ENCODE assay signal across 13 cellular contexts in genomic region chr17:19291646-19292376, GRCh38.
"Had no signal": no experiment of that assay in that cellular context is flagged by ENCODE, and none has a peak within 500 bp of the region (broad histone marks: within the 10 kb centered on the region; RNA-seq: fewer than 3 reads in every experiment).

No MANE protein-coding gene starts in this region.

- ATAC-seq: activated CD4-positive, alpha-beta T cell treated with anti-CD3 and anti-CD28 coated beads for 36 hours; sciatic nerve had no signal

- H3K27ac Mint-ChIP-seq: activated CD4-positive, alpha-beta memory T cell treated with anti-CD3 and anti-CD28 coated beads, Interleukin-2, amount 10 ng/mL, durations not matched to agents 7 days and 5 days; activated CD4-positive, alpha-beta T cell treated with anti-CD3 and anti-CD28 coated beads for 36 hours; activated naive CD8-positive, alpha-beta T cell treated with anti-CD3 and anti-CD28 coated beads for 36 hours; stimulated activated naive CD8-positive, alpha-beta T cell treated with anti-CD3 and anti-CD28 coated beads, Interleukin-15, Interleukin-2, amounts not matched to agents 100 ng/mL and 50 ng/mL, for 24 hours had no signal

- H3K4me3 ChIP-seq: psoas muscle, tibial nerve had no signal

- H3K27ac ChIP-seq: psoas muscle, tibial nerve, VCaP had no signal

- H3K4me3 Mint-ChIP-seq: activated CD4-positive, alpha-beta memory T cell treated with anti-CD3 and anti-CD28 coated beads, Interleukin-2, amount 10 ng/mL, durations not matched to agents 7 days and 5 days; activated CD4-positive, alpha-beta T cell treated with anti-CD3 and anti-CD28 coated beads for 36 hours; activated naive CD8-positive, alpha-beta T cell treated with anti-CD3 and anti-CD28 coated beads for 36 hours; stimulated activated naive CD8-positive, alpha-beta T cell treated with anti-CD3 and anti-CD28 coated beads, Interleukin-15, Interleukin-2, amounts not matched to agents 100 ng/mL and 50 ng/mL, for 24 hours had no signal

- H3K4me1 Mint-ChIP-seq: activated CD4-positive, alpha-beta T cell treated with anti-CD3 and anti-CD28 coated beads for 36 hours; activated naive CD8-positive, alpha-beta T cell treated with anti-CD3 and anti-CD28 coated beads for 36 hours had no signal

- H3K9me3 Mint-ChIP-seq: activated CD4-positive, alpha-beta memory T cell treated with anti-CD3 and anti-CD28 coated beads, Interleukin-2, amount 10 ng/mL, durations not matched to agents 7 days and 5 days; activated naive CD8-positive, alpha-beta T cell treated with anti-CD3 and anti-CD28 coated beads for 36 hours; stimulated activated naive CD8-positive, alpha-beta T cell treated with anti-CD3 and anti-CD28 coated beads, Interleukin-15, Interleukin-2, amounts not matched to agents 100 ng/mL and 50 ng/mL, for 24 hours had no signal

- H3K9me3 ChIP-seq: psoas muscle, tibial nerve had no signal

- DNase-seq: activated CD4-positive, alpha-beta memory T cell treated with anti-CD3 and anti-CD28 coated beads, Interleukin-2, amount 10 ng/mL, durations not matched to agents 7 days and 5 days; activated CD4-positive, alpha-beta T cell treated with anti-CD3 and anti-CD28 coated beads for 36 hours; activated gamma-delta T cell; activated naive CD8-positive, alpha-beta T cell treated with anti-CD3 and anti-CD28 coated beads for 36 hours; activated T-cell treated with anti-CD3 and anti-CD28 coated beads, Interleukin-2, amount 50 U/mL, for 48 hours; effector CD4-positive, alpha-beta T cell; left ventricle myocardium superior; psoas muscle had no signal

- H3K36me3 ChIP-seq: tibial nerve had no signal

- FAIRE-seq: keratinocyte had no signal

- H3K27me3 ChIP-seq: tibial nerve had no signal
